Comparison of ENCODE assay signal across 8 cellular contexts in the genomic region with DNA sequence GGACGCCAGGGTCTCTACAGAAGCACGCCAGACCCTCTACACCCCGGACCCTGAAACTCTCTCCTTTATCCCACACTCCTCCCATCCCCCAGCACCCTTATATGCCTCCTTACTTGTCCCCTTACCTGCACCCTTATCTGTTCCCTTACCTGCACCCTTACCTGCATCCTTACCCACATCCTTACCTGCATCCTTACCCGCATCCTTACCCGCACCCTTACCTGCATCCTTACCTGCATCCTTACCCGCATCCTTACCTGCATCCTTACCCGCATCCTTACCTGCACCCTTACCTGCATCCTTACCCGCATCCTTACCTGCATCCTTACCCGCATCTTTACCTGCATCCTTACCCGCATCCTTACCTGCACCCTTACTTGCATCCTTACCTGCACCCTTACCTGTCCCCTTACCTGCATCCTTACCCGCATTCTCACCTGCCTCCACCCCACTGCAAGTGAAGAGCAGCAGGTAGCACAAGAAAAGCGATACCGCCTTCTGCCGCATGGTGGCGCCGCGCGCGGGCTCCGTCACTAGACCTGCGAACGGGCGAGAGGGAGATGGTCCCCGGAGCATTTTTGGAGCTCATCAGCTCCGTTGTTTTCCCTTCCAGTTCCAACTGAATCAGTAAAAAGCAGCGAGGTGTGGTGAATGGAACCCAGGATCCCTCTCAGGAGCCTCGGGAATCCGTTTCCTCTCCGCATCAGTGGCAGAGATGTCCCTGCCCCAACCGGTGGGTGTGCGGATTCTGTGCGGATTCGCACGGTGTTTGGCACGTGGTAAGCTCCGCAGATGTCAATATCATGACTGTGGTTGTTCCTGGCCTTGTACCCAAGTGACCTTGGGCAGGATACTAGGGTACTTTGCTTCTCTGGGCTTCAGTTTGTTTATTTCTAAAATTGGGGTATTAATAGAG. TPM values are rescaled to one million over a fixed set of nuclear protein-coding genes. Genes with fewer than 3 reads are reported as not detected.
A peak's percentile ranks its signal among the peaks of the same experiment; 100 is the strongest.
DNase-seq lines count a peak whose midpoint lies in the region; ATAC-seq and TF ChIP-seq lines count a peak whose summit lies in the region.

No MANE protein-coding gene starts in this region.

- H3K9me3 Mint-ChIP-seq in Caco-2 (ENCODE audit: unreplicated experiment), result no peaks in the 10 kb centered on the region
- no peaks in the 10 kb centered on the region for H3K9me3 Mint-ChIP-seq in osteocyte (ENCODE audit: unreplicated experiment)

- DNase-seq in Caco-2, result peak; percentile 69 to 86
- DNase-seq in SJCRH30, result peak; percentile 75 to 79
- DNase-seq in activated effector memory CD4-positive, alpha-beta T cell treated with anti-CD3 and anti-CD28 coated beads, Interleukin-2, amount 50 U/mL, for 16 hours, result peak; percentile 95
- peak; percentile 80 for DNase-seq in germinal center (ENCODE audit: low spot score)
- peak; percentile 92 for DNase-seq in osteocyte (ENCODE audit: extremely low spot score, unreplicated experiment)
- no peak for DNase-seq in thoracic aorta (ENCODE audit: low spot score)

- peaks cover 5% of the 10 kb centered on the region for H3K36me3 Mint-ChIP-seq in Caco-2 (ENCODE audit: insufficient read depth, unreplicated experiment)
- H3K36me3 Mint-ChIP-seq in osteocyte (ENCODE audit: unreplicated experiment), result peaks cover 3% of the 10 kb centered on the region

- TF ChIP-seq CTCF in Caco-2 (IDR thresholded peaks at IDR 0.05; ENCODE audit: insufficient read depth in 1 of 2, low read depth in 1 of 2, low read length in 1 of 2, severe bottlenecking in 1 of 2, unreplicated experiment in 1 of 2), result peak; percentile 77 to 92
- peak; percentile 87 for TF ChIP-seq CTCF in osteocyte (IDR thresholded peaks at IDR 0.05)
- TF ChIP-seq CTCF in thoracic aorta (IDR thresholded peaks at IDR 0.05), result peak; percentile 93

- no TSS peak for BruUV-seq in Caco-2 (replicated peaks; lab: Mats Ljungman, UMichigan)

- H3K27me3 ChIP-seq in Caco-2 (replicated peaks; ENCODE audit: control insufficient read depth, insufficient read depth, low read length), result no peaks in the 10 kb centered on the region
- peaks cover 8% of the 10 kb centered on the region for H3K27me3 ChIP-seq in HUES6 (ENCODE audit: control insufficient read depth, insufficient read depth, low read length)
- H3K27me3 ChIP-seq in SJCRH30, result no peaks in the 10 kb centered on the region
- H3K27me3 ChIP-seq in thoracic aorta (replicated peaks; ENCODE audit: insufficient read depth), result no peaks in the 10 kb centered on the region

- H3K9me3 ChIP-seq in Caco-2, result no peaks in the 10 kb centered on the region
- no peaks in the 10 kb centered on the region for H3K9me3 ChIP-seq in HUES6 (ENCODE audit: control insufficient read depth, insufficient read depth, low read depth, low read length)
- no peaks in the 10 kb centered on the region for H3K9me3 ChIP-seq in SJCRH30 (replicated peaks)
- H3K9me3 ChIP-seq in thoracic aorta, result no peaks in the 10 kb centered on the region

- H3K27ac ChIP-seq in HUES6 (ENCODE audit: low read depth, low read length) (no peak overlapping the region), SJCRH30 (no peak overlapping the region), thoracic aorta (no peak overlapping the region)

- H3K27me3 Mint-ChIP-seq in Caco-2 (ENCODE audit: insufficient read depth, unreplicated experiment) (no peaks in the 10 kb centered on the region), osteocyte (ENCODE audit: unreplicated experiment) (no peaks in the 10 kb centered on the region)

- H3K9ac ChIP-seq in HUES6 (ENCODE audit: low read length), result no peak overlapping the region

- ATAC-seq in thoracic aorta (ENCODE audit: insufficient number of reproducible peaks, low FRiP score, low read depth) (no peak), GM21381 (IDR thresholded peaks at IDR 0.05; ENCODE audit: unreplicated experiment) (no peak)

- POLR2A ChIA-PET in Caco-2 (lab: Charles Lee), result interaction anchor here (1.3 kb wide), 1 partner anchor 56 kb away, joined by 9 read pairs; a partner anchor contains a TSS

- H3K27ac Mint-ChIP-seq in Caco-2 (ENCODE audit: unreplicated experiment) (no peak overlapping the region), osteocyte (ENCODE audit: unreplicated experiment) (peak overlapping the region; percentile 31)

- no peaks in the 10 kb centered on the region for H3K36me3 ChIP-seq in Caco-2 (ENCODE audit: control insufficient read depth, insufficient read depth, low read length)
- H3K36me3 ChIP-seq in HUES6 (ENCODE audit: control insufficient read depth, insufficient read depth, low read length), result no peaks in the 10 kb centered on the region
- H3K36me3 ChIP-seq in SJCRH30, result no peaks in the 10 kb centered on the region
- H3K36me3 ChIP-seq in thoracic aorta, result no peaks in the 10 kb centered on the region

- CTCF ChIA-PET in Caco-2 (lab: Charles Lee), result interaction anchor here (0.6 to 1.6 kb wide), 13 partner anchors 10 to 201 kb away, joined by 3 to 11 read pairs (median 4); a partner anchor contains a TSS

- peak overlapping the region; percentile 53 for H3K4me3 Mint-ChIP-seq in Caco-2 (ENCODE audit: unreplicated experiment)
- peak overlapping the region; percentile 72 for H3K4me3 Mint-ChIP-seq in osteocyte (ENCODE audit: unreplicated experiment)

- H3K4me1 ChIP-seq in Caco-2, result peaks cover 12% of the 10 kb centered on the region
- H3K4me1 ChIP-seq in HUES6 (ENCODE audit: control insufficient read depth, insufficient read depth, low read length), result peaks cover 15% of the 10 kb centered on the region
- H3K4me1 ChIP-seq in SJCRH30, result peaks cover 6% of the 10 kb centered on the region
- peaks cover 16 to 34% of the 10 kb centered on the region in 2 donors for H3K4me1 ChIP-seq in thoracic aorta (ENCODE audit: control insufficient read depth in 1 of 2, low read depth in 2 of 2)

- H3K4me1 Mint-ChIP-seq in Caco-2 (ENCODE audit: low read depth, unreplicated experiment) (peaks cover 6% of the 10 kb centered on the region), osteocyte (ENCODE audit: unreplicated experiment) (peaks cover 36% of the 10 kb centered on the region)

- intact Hi-C loops in Caco-2 (cut with micrococcal nuclease; ENCODE audit: unreplicated experiment), result no loop called here

- H3K4me3 ChIP-seq in Caco-2 (ENCODE audit: low read depth, low read length) (peak overlapping the region; percentile 18; the same call in 1 of the 2 replicates), HUES6 (ENCODE audit: low read depth, low read length) (peak overlapping the region; percentile 39), SJCRH30 (no peak overlapping the region), thoracic aorta (peak overlapping the region; percentile 73)

RNA-seq across cellular contexts. Expression of a gene that starts 2.9 kb away (rescaled TPM):
- total RNA-seq in Caco-2 (2022), result 39.0 and 44.5 TPM in 2 replicates
- 5.8 and 6.8 TPM in 2 replicates for total RNA-seq in SJCRH30 (2014; rRNA removed; shearing (Covaris generic))
- total RNA-seq in osteocyte, result 49.5 and 54.1 TPM in 2 replicates
- total RNA-seq in thoracic aorta, result 100 to 1,000 TPM in 1 of 2 donors, 10 to 100 TPM in 1; 96.9 to 188 TPM

RNA-seq across cellular contexts. Expression of a gene that starts 34.1 kb away (rescaled TPM):
- total RNA-seq in Caco-2 (2022) (not detected in 2 replicates), osteocyte (not detected in 2 replicates), thoracic aorta (10 to 100 TPM; 17.0 to 21.5 TPM)
- not detected in 2 replicates for total RNA-seq in SJCRH30 (2014; rRNA removed; shearing (Covaris generic))

RNA-seq across cellular contexts. Expression of a gene that starts 56.7 kb away (rescaled TPM):
- total RNA-seq in Caco-2 (2022), result 9.4 and 9.8 TPM in 2 replicates
- total RNA-seq in SJCRH30 (2014; rRNA removed; shearing (Covaris generic)), result 8.4 and 13.0 TPM in 2 replicates
- total RNA-seq in osteocyte, result 12.7 and 15.5 TPM in 2 replicates
- total RNA-seq in thoracic aorta, result 10 to 100 TPM; 18.0 to 19.0 TPM

Comparison
In these comparisons a context has a peak if more than half of its experiments do, and no peak if none do; other contexts are left out.
1. RNA of a gene that starts 34.1 kb away (total RNA-seq): 17.0 to 21.5 TPM in thoracic aorta; not detected in Caco-2, not detected in SJCRH30 and not detected in osteocyte; every median in the first group is over 10 times any median in the second.
2. Peak in every context shown above with its lines, with median percentiles within 50 percentile points of each other: CTCF ChIP-seq.